ENCODE assay signal across 8 cellular contexts in genomic region chr7:37182011-37182478, GRCh38.
A peak's percentile ranks its signal among the peaks of the same experiment; 100 is the strongest.
DNase-seq lines count a peak whose midpoint lies in the region; ATAC-seq and TF ChIP-seq lines count a peak whose summit lies in the region.

No MANE protein-coding gene starts in this region.

- peak; percentile 95 for ATAC-seq in DND-41 (ENCODE audit: insufficient read depth, low read depth)
- ATAC-seq in GM21723 (IDR thresholded peaks at IDR 0.05; ENCODE audit: unreplicated experiment), result peak; percentile 92
- peak; percentile 89 to 95 for ATAC-seq in upper lobe of left lung (ENCODE audit: low FRiP score in 2 of 2)

- no peaks in the 10 kb centered on the region for H3K27me3 ChIP-seq in DND-41 (ENCODE audit: insufficient read depth, low read length, poor library complexity)
- H3K27me3 ChIP-seq in SJSA1 (replicated peaks), result no peaks in the 10 kb centered on the region
- no peaks in the 10 kb centered on the region for H3K27me3 ChIP-seq in trophoblast cell (ENCODE audit: insufficient read depth, low read length)
- H3K27me3 ChIP-seq in upper lobe of left lung, result no peaks in the 10 kb centered on the region

- no peak for TF ChIP-seq POLR2A in upper lobe of left lung (IDR thresholded peaks at IDR 0.05)

- no peaks in the 10 kb centered on the region for H3K79me2 ChIP-seq in DND-41 (ENCODE audit: insufficient read depth, low read length)
- H3K79me2 ChIP-seq in trophoblast cell (ENCODE audit: control insufficient read depth, insufficient read depth, low read length, poor library complexity), result no peaks in the 10 kb centered on the region

- H3K14ac ChIP-seq in trophoblast cell (ENCODE audit: low read length), result no peak overlapping the region

- H3K27me3 Mint-ChIP-seq in activated naive CD4-positive, alpha-beta T cell treated with anti-CD3 and anti-CD28 coated beads for 36 hours (ENCODE audit: low read depth), result no peaks in the 10 kb centered on the region

- WGBS in trophoblast cell (ENCODE audit: extremely low coverage, insufficient coverage, insufficient read length), result no CpG with 5 or more reads among the region's 7 CpGs
- WGBS in upper lobe of left lung, 2 donors, result 6 to 10% methylated on average over 7 of the region's 7 CpGs

- H2BK120ac ChIP-seq in trophoblast cell (ENCODE audit: insufficient read depth, low read length, poor library complexity), result no peak overlapping the region

- H3K36me3 ChIP-seq in DND-41 (ENCODE audit: insufficient read depth, low read length), result peaks cover 4% of the 10 kb centered on the region; the same call in 1 of the 2 replicates
- H3K36me3 ChIP-seq in SJSA1, result no peaks in the 10 kb centered on the region
- peaks cover 2 to 9% of the 10 kb centered on the region in 2 experiments for H3K36me3 ChIP-seq in trophoblast cell (ENCODE audit: control insufficient read depth in 1 of 2, insufficient read depth in 2 of 2, low read length in 2 of 2)
- no peaks in the 10 kb centered on the region for H3K36me3 ChIP-seq in upper lobe of left lung

- no peak overlapping the region for H2BK12ac ChIP-seq in trophoblast cell (ENCODE audit: low read length)

- H3K4me3 ChIP-seq in DND-41 (ENCODE audit: low read depth in 1 of 2, low read length in 2 of 2), result no peak overlapping the region
- no peak overlapping the region for H3K4me3 ChIP-seq in SJSA1
- H3K4me3 ChIP-seq in trophoblast cell (ENCODE audit: low read depth, low read length), result no peak overlapping the region
- H3K4me3 ChIP-seq in upper lobe of left lung, result no peak overlapping the region

- peak; percentile 76 for DNase-seq in DND-41
- peak; percentile 85 for DNase-seq in LoVo (ENCODE audit: low spot score)
- peak; percentile 55 to 70 for DNase-seq in SJSA1 (ENCODE audit: low read depth in 1 of 2, low spot score in 2 of 2)
- DNase-seq in activated naive CD4-positive, alpha-beta T cell treated with anti-CD3 and anti-CD28 coated beads for 36 hours, result peak; percentile 85
- peak; percentile 61 to 94 (median 87) for DNase-seq in head of caudate nucleus
- peak; percentile 60 to 86 for DNase-seq in trophoblast cell
- DNase-seq in upper lobe of left lung, result peak in 1 of 2 donors; percentile 76

- intact Hi-C loops in activated naive CD4-positive, alpha-beta T cell treated with anti-CD3 and anti-CD28 coated beads for 36 hours (cut with micrococcal nuclease), result loop anchor here (1.0 to 10.0 kb wide), 7 partner anchors 155 to 710 kb away; no protein-coding TSS in a partner anchor
- intact Hi-C loops in head of caudate nucleus (cut with DNase I), result loop anchor here (5.0 kb wide), 1 partner anchor 195 kb away; no protein-coding TSS in a partner anchor

- no peak overlapping the region for H3K18ac ChIP-seq in trophoblast cell (ENCODE audit: low read length)

- peaks cover 12% of the 10 kb centered on the region for H3K4me1 Mint-ChIP-seq in activated naive CD4-positive, alpha-beta T cell treated with anti-CD3 and anti-CD28 coated beads for 36 hours (ENCODE audit: low read depth)

- no peak overlapping the region for H4K8ac ChIP-seq in trophoblast cell (ENCODE audit: low read depth, low read length)

- H3K9ac ChIP-seq in DND-41 (ENCODE audit: low read depth, low read length), result no peak overlapping the region
- no peak overlapping the region for H3K9ac ChIP-seq in trophoblast cell (ENCODE audit: low read length)

- H3K4me1 ChIP-seq in DND-41 (ENCODE audit: insufficient read depth, low read length), result no peaks in the 10 kb centered on the region
- H3K4me1 ChIP-seq in SJSA1 (replicated peaks), result no peaks in the 10 kb centered on the region
- peaks cover 2 to 6% of the 10 kb centered on the region in 2 experiments for H3K4me1 ChIP-seq in trophoblast cell (ENCODE audit: control insufficient read depth in 1 of 2, insufficient read depth in 2 of 2, low read length in 2 of 2)
- H3K4me1 ChIP-seq in upper lobe of left lung, result peaks cover 0 to 7% (median 3%) of the 10 kb centered on the region in 4 donors

- H4K12ac ChIP-seq in trophoblast cell (ENCODE audit: low read depth, low read length), result no peak overlapping the region

- H3K9me3 ChIP-seq in DND-41 (ENCODE audit: insufficient read depth, low read length, severe bottlenecking) (no peaks in the 10 kb centered on the region), SJSA1 (replicated peaks) (no peaks in the 10 kb centered on the region), trophoblast cell (ENCODE audit: insufficient read depth, low read depth, low read length) (no peaks in the 10 kb centered on the region), upper lobe of left lung (no peaks in the 10 kb centered on the region)

- H3K4ac ChIP-seq in trophoblast cell (ENCODE audit: low read depth, low read length), result no peak overlapping the region

- no peak overlapping the region for H2AK5ac ChIP-seq in trophoblast cell (ENCODE audit: low read length)

- H3K79me1 ChIP-seq in trophoblast cell (ENCODE audit: low read length), result no peaks in the 10 kb centered on the region

- TF ChIP-seq CTCF in DND-41 (IDR thresholded peaks at IDR 0.05; ENCODE audit: borderline replicate concordance, extremely low read depth, low read length, poor library complexity, severe bottlenecking) (peak; percentile 96), upper lobe of left lung (IDR thresholded peaks at IDR 0.05) (peak; percentile 75 to 91 (median 86))

- H3K9me3 Mint-ChIP-seq in activated naive CD4-positive, alpha-beta T cell treated with anti-CD3 and anti-CD28 coated beads for 36 hours, result no peaks in the 10 kb centered on the region

- H3K4me3 Mint-ChIP-seq in activated naive CD4-positive, alpha-beta T cell treated with anti-CD3 and anti-CD28 coated beads for 36 hours, result no peak overlapping the region

- H4K91ac ChIP-seq in trophoblast cell (ENCODE audit: low read depth, low read length), result no peak overlapping the region

- no peak overlapping the region for H2BK5ac ChIP-seq in trophoblast cell (ENCODE audit: low read depth, low read length, poor library complexity)

- no peak overlapping the region for H3K23ac ChIP-seq in trophoblast cell (ENCODE audit: low read length)

- H2AFZ ChIP-seq in DND-41 (ENCODE audit: low read depth, low read length) (no peak overlapping the region), trophoblast cell (ENCODE audit: insufficient read depth, low read length, poor library complexity) (no peak overlapping the region)

- H4K20me1 ChIP-seq in DND-41 (ENCODE audit: insufficient read depth, low read length), result no peaks in the 10 kb centered on the region

- peaks cover 26% of the 10 kb centered on the region for H3K36me3 Mint-ChIP-seq in activated naive CD4-positive, alpha-beta T cell treated with anti-CD3 and anti-CD28 coated beads for 36 hours (ENCODE audit: low read depth)

- H3K27ac ChIP-seq in DND-41 (ENCODE audit: low read length) (0 out of 2 replicates have a peak overlapping the region, but pooled peaks have one; percentile 10), SJSA1 (no peak overlapping the region), trophoblast cell (ENCODE audit: low read depth, low read length) (no peak overlapping the region), upper lobe of left lung (no peak overlapping the region)

- H3K27ac Mint-ChIP-seq in activated naive CD4-positive, alpha-beta T cell treated with anti-CD3 and anti-CD28 coated beads for 36 hours, result no peak overlapping the region

- CTCF ChIA-PET in activated naive CD4-positive, alpha-beta T cell treated with anti-CD3 and anti-CD28 coated beads for 36 hours (lab: Charles Lee), result interaction anchor here (0.6 to 4.6 kb wide), 64 partner anchors 8 to 1636 kb away, joined by 3 to 71 read pairs (median 4); no protein-coding TSS in a partner anchor

- no peak for TF ChIP-seq EP300 in upper lobe of left lung (IDR thresholded peaks at IDR 0.05)

- H3K4me2 ChIP-seq in DND-41 (ENCODE audit: insufficient read depth, low read length), result no peak overlapping the region
- H3K4me2 ChIP-seq in trophoblast cell (ENCODE audit: low read length), result peak overlapping the region; percentile 49
